ENCODE assay signal across 11 cellular contexts in the genomic region with DNA sequence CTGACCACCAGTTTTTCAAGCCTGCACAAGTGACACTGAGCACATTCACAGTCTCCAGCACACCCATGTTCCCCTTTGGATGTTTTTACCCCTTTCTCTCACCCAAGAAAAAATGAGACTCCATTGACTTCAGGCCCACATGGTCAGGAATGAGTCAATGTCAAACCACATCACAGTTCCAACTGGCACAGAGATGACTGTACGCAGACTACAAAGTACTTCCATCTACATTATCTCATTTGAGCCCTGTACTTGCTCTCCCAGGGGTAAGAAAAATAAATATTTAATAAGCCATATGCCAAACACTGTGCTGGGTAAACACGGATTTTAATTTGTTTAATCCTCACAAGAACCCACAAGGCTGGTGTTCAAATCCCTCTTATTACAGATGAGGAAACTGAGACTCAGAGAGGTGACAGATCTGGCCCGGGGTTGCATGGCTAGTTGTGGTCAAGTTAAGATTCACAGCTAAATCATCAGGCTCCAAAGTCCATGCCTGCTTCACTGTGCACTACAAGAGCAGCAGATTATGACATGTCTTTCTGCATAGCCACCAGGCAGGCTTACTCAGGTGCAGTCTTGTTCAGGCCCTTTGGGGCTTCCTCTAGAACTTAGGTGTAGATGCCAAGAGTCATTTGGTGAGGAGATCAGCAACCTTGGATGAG.
DNase-seq lines count a peak whose midpoint lies in the region; ATAC-seq and TF ChIP-seq lines count a peak whose summit lies in the region.
"Had no signal": no experiment of that assay in that cellular context is flagged by ENCODE, and none has a peak within 500 bp of the region (broad histone marks: within the 10 kb centered on the region; RNA-seq: fewer than 3 reads in every experiment).

No MANE protein-coding gene starts in this region.

- H2BK15ac ChIP-seq in IMR-90 (ENCODE audit: low read depth, low read length) = no peak overlapping the region

- intact Hi-C loops in IMR-90 (cut with micrococcal nuclease) (no loop called here), left lung (cut with DNase I) (no loop called here)

- H3K79me1 ChIP-seq in IMR-90 (ENCODE audit: low read depth in 1 of 2, low read length in 2 of 2) = no peaks in the 10 kb centered on the region

- no peak overlapping the region for H3K4ac ChIP-seq in IMR-90 (ENCODE audit: low read depth, low read length)

- no peak for DNase-seq in activated T-cell treated with anti-CD3 and anti-CD28 coated beads, Interleukin-2, amount 50 U/mL, for 24 hours
- DNase-seq in activated T-cell treated with anti-CD3 and anti-CD28 coated beads for 4 hours (no peak), IMR-90 (peak; percentile 56), mesothelial cell of epicardium (ENCODE audit: low spot score in 2 of 2, unreplicated experiment in 2 of 2) (no peak), left lung (no peak), LoVo (ENCODE audit: low spot score) (no peak)
- DNase-seq in stimulated activated effector memory CD8-positive, alpha-beta T cell treated with anti-CD3 and anti-CD28 coated beads, Interleukin-12 subunit alpha, Interleukin-12 subunit beta, amount 100 ng/mL, for 72 hours (ENCODE audit: low spot score in 2 of 2) = peak in 1 of 2 donors; percentile 50
- DNase-seq: anterior cingulate cortex had no signal

- TF ChIP-seq RAD21 in IMR-90 (IDR thresholded peaks at IDR 0.05; ENCODE audit: low read length) = no peak

- POLR2A ChIA-PET in IMR-90 (lab: Charles Lee; ENCODE audit: unreplicated experiment) = no interaction called here

- no peaks in the 10 kb centered on the region for H3K36me3 ChIP-seq in IMR-90 (ENCODE audit: control insufficient read depth, insufficient read depth, low read length)
- H3K36me3 ChIP-seq in left lung = no peaks in the 10 kb centered on the region

- H3K9me3 ChIP-seq in IMR-90 (ENCODE audit: control insufficient read depth, insufficient read depth, low read length) (no peaks in the 10 kb centered on the region), left lung (no peaks in the 10 kb centered on the region)

- H3K27ac ChIP-seq in IMR-90 (ENCODE audit: insufficient read depth, low read length) = no peak overlapping the region
- no peak overlapping the region for H3K27ac ChIP-seq in left lung
- H3K27ac ChIP-seq: C4-2B, SK-N-MC had no signal

- H3K23ac ChIP-seq in IMR-90 (ENCODE audit: low read depth, low read length) = no peak overlapping the region

- H3K27me3 Mint-ChIP-seq in activated T-cell treated with anti-CD3 and anti-CD28 coated beads, Interleukin-2, amount 50 U/mL, for 24 hours = peaks cover 14% of the 10 kb centered on the region
- H3K27me3 Mint-ChIP-seq in mesothelial cell of epicardium (ENCODE audit: low read depth) = no peaks in the 10 kb centered on the region

- H3K4me3 Mint-ChIP-seq in activated T-cell treated with anti-CD3 and anti-CD28 coated beads, Interleukin-2, amount 50 U/mL, for 24 hours = no peak overlapping the region
- H3K4me3 Mint-ChIP-seq in stimulated activated effector memory CD8-positive, alpha-beta T cell treated with anti-CD3 and anti-CD28 coated beads, Interleukin-12 subunit alpha, Interleukin-12 subunit beta, amount 100 ng/mL, for 72 hours = no peak overlapping the region
- H3K4me3 Mint-ChIP-seq in mesothelial cell of epicardium = no peak overlapping the region

- H3K27ac Mint-ChIP-seq in activated T-cell treated with anti-CD3 and anti-CD28 coated beads, Interleukin-2, amount 50 U/mL, for 24 hours = peak overlapping the region; percentile 22
- no peak overlapping the region for H3K27ac Mint-ChIP-seq in stimulated activated effector memory CD8-positive, alpha-beta T cell treated with anti-CD3 and anti-CD28 coated beads, Interleukin-12 subunit alpha, Interleukin-12 subunit beta, amount 100 ng/mL, for 72 hours
- H3K27ac Mint-ChIP-seq in mesothelial cell of epicardium = no peak overlapping the region

- no peak overlapping the region for H3K56ac ChIP-seq in IMR-90 (ENCODE audit: extremely low read depth, insufficient read depth, low read length)

- no peak for TF ChIP-seq CTCF in IMR-90 (conservative IDR thresholded peaks at IDR 0.05; ENCODE audit: low read depth, low read length)
- TF ChIP-seq CTCF in mesothelial cell of epicardium (IDR thresholded peaks at IDR 0.05; ENCODE audit: unreplicated experiment) = no peak
- TF ChIP-seq CTCF in left lung (IDR thresholded peaks at IDR 0.05) = no peak

- peak overlapping the region; percentile 57; the same call in 1 of the 2 replicates for H3K14ac ChIP-seq in IMR-90 (replicated peaks; ENCODE audit: low read depth, low read length)

- H3K9me1 ChIP-seq in IMR-90 (ENCODE audit: insufficient read depth, low read length) = no peaks in the 10 kb centered on the region; the same call in 1 of the 2 replicates

- H3K4me3 ChIP-seq in IMR-90 (ENCODE audit: insufficient read depth, low read depth, low read length) (no peak overlapping the region), left lung (no peak overlapping the region)
- H3K4me3 ChIP-seq: SK-N-MC had no signal

- H3K27me3 ChIP-seq in IMR-90 (ENCODE audit: control insufficient read depth, insufficient read depth, low read length) (peaks cover 8% of the 10 kb centered on the region), left lung (no peaks in the 10 kb centered on the region)

- peaks cover 8% of the 10 kb centered on the region for H3K4me1 Mint-ChIP-seq in activated T-cell treated with anti-CD3 and anti-CD28 coated beads, Interleukin-2, amount 50 U/mL, for 24 hours (ENCODE audit: low read depth)
- no peaks in the 10 kb centered on the region for H3K4me1 Mint-ChIP-seq in stimulated activated effector memory CD8-positive, alpha-beta T cell treated with anti-CD3 and anti-CD28 coated beads, Interleukin-12 subunit alpha, Interleukin-12 subunit beta, amount 100 ng/mL, for 72 hours
- no peaks in the 10 kb centered on the region for H3K4me1 Mint-ChIP-seq in mesothelial cell of epicardium

- dilution Hi-C loops in IMR-90 (cut with HindIII; ENCODE audit: low sequenced_read_pairs, unreplicated experiment) = no loop called here

- ATAC-seq in HG02588 (IDR thresholded peaks at IDR 0.05; ENCODE audit: unreplicated experiment) (peak; percentile 94), IMR-90 (ENCODE audit: low read depth) (0 out of 2 replicates have a peak, but pooled peaks have one; percentile 24), left lung (no peak)
- ATAC-seq in stimulated activated effector memory CD8-positive, alpha-beta T cell treated with anti-CD3 and anti-CD28 coated beads, Interleukin-12 subunit alpha, Interleukin-12 subunit beta, amount 100 ng/mL, for 72 hours = peak; percentile 95

- no peak overlapping the region for H3K9ac ChIP-seq in IMR-90 (ENCODE audit: low read depth, low read length)

- no peak overlapping the region for H4K91ac ChIP-seq in IMR-90 (ENCODE audit: insufficient read depth, low read depth, low read length)

- H3K18ac ChIP-seq in IMR-90 (ENCODE audit: low read depth, low read length) = no peak overlapping the region

- no peak overlapping the region for H4K5ac ChIP-seq in IMR-90 (ENCODE audit: low read depth, low read length)

- H4K20me1 ChIP-seq in IMR-90 (ENCODE audit: insufficient read depth, low read length) = no peaks in the 10 kb centered on the region

- H3K9me3 Mint-ChIP-seq in activated T-cell treated with anti-CD3 and anti-CD28 coated beads, Interleukin-2, amount 50 U/mL, for 24 hours = no peaks in the 10 kb centered on the region
- H3K9me3 Mint-ChIP-seq in stimulated activated effector memory CD8-positive, alpha-beta T cell treated with anti-CD3 and anti-CD28 coated beads, Interleukin-12 subunit alpha, Interleukin-12 subunit beta, amount 100 ng/mL, for 72 hours = no peaks in the 10 kb centered on the region
- H3K9me3 Mint-ChIP-seq in mesothelial cell of epicardium = peaks cover 5% of the 10 kb centered on the region

- H3K36me3 Mint-ChIP-seq in activated T-cell treated with anti-CD3 and anti-CD28 coated beads, Interleukin-2, amount 50 U/mL, for 24 hours (ENCODE audit: low read depth) = no peaks in the 10 kb centered on the region
- H3K36me3 Mint-ChIP-seq in stimulated activated effector memory CD8-positive, alpha-beta T cell treated with anti-CD3 and anti-CD28 coated beads, Interleukin-12 subunit alpha, Interleukin-12 subunit beta, amount 100 ng/mL, for 72 hours = no peaks in the 10 kb centered on the region
- H3K36me3 Mint-ChIP-seq in mesothelial cell of epicardium = no peaks in the 10 kb centered on the region

- H3K4me1 ChIP-seq in IMR-90 (ENCODE audit: control insufficient read depth, insufficient read depth, low read length) (no peaks in the 10 kb centered on the region), left lung (no peaks in the 10 kb centered on the region)

- H2BK120ac ChIP-seq in IMR-90 (ENCODE audit: low read depth, low read length) = no peak overlapping the region

- H2BK20ac ChIP-seq in IMR-90 (ENCODE audit: low read depth, low read length) = no peak overlapping the region

- H4K8ac ChIP-seq in IMR-90 (ENCODE audit: low read depth in 2 of 2, low read length in 2 of 2) = no peak overlapping the region

- H3K4me2 ChIP-seq in IMR-90 (ENCODE audit: low read depth, low read length) = no peak overlapping the region

- no peak for TF ChIP-seq POLR2A in IMR-90 (IDR thresholded peaks at IDR 0.05; ENCODE audit: low read depth, low read length)

- CTCF ChIA-PET in IMR-90 (lab: Yijun Ruan, JAX) = no interaction called here

- no peak overlapping the region for H2AK5ac ChIP-seq in IMR-90 (ENCODE audit: low read depth, low read length)

- WGBS in IMR-90 (ENCODE audit: extremely low coverage in 2 of 2, insufficient read length in 1 of 2), 2 experiments = no CpG with 5 or more reads among the region's 3 CpGs

- H2AK9ac ChIP-seq in IMR-90 (replicated peaks; ENCODE audit: low read depth, low read length, poor library complexity) = no peak overlapping the region

- H2BK5ac ChIP-seq in IMR-90 (ENCODE audit: low read depth, low read length, poor library complexity, severe bottlenecking) = no peak overlapping the region

- H2AFZ ChIP-seq in IMR-90 (replicated peaks; ENCODE audit: low read length, poor library complexity) = no peak overlapping the region

- in situ Hi-C loops in IMR-90 (cut with MboI; ENCODE audit: low sequenced_read_pairs) = no loop called here

- no TSS peak for BruUV-seq in IMR-90 (replicated peaks; lab: Mats Ljungman, UMichigan)

TF ChIP-seq in IMR-90, 13 proteins besides CTCF, POLR2A, EP300 and RAD21 (continues in another document):
- TF ChIP-seq ELK1 (IDR thresholded peaks at IDR 0.05; ENCODE audit: borderline replicate concordance, low read depth, low read length) = no peak
- TF ChIP-seq RFX5 (IDR thresholded peaks at IDR 0.05; ENCODE audit: low read depth, low read length) = no peak
- no peak for TF ChIP-seq NFE2L2 (IDR thresholded peaks at IDR 0.05; ENCODE audit: low read depth, low read length)
